Comparison of ENCODE assay signal across 23 cellular contexts in genomic region chr12:67810166-67810565, GRCh38.
"Had no signal": no experiment of that assay in that cellular context is flagged by ENCODE, and none has a peak within 500 bp of the region (broad histone marks: within the 10 kb centered on the region; RNA-seq: fewer than 3 reads in every experiment).

No MANE protein-coding gene starts in this region.

- DNase-seq: dermis blood vessel endothelial cell; dorsolateral prefrontal cortex; effector CD4-positive, alpha-beta T cell; effector memory CD4-positive, alpha-beta T cell; foreskin keratinocyte; heart left ventricle; hypothalamus; immature natural killer cell; islet precursor cell; kidney; kidney glomerular epithelial cell; left lung; left ventricle myocardium superior; lower lobe of right lung; mesenchymal stem cell; mucosa of descending colon had no signal

- ATAC-seq: foreskin keratinocyte, gastroesophageal sphincter, heart left ventricle, left lung, left ventricle myocardium superior, lower lobe of right lung, mucosa of descending colon had no signal

- H3K4me1 ChIP-seq: left lung, lower lobe of right lung had no signal

- H3K27ac ChIP-seq: coronary artery, dorsolateral prefrontal cortex, esophagus muscularis mucosa, foreskin keratinocyte, gastroesophageal sphincter, heart left ventricle, hepatocyte, left lung, lower lobe of right lung had no signal

- FAIRE-seq: colon, endothelial cell of umbilical vein, frontal cortex, kidney had no signal

- H3K4me3 ChIP-seq: coronary artery, dorsolateral prefrontal cortex, esophagus muscularis mucosa, gastroesophageal sphincter, heart left ventricle, hepatocyte, left lung, lower lobe of right lung, mucosa of descending colon had no signal

- H3K36me3 ChIP-seq: esophagus muscularis mucosa, gastroesophageal sphincter, heart left ventricle, left lung, lower lobe of right lung had no signal

- H3K27me3 ChIP-seq: dorsolateral prefrontal cortex, esophagus muscularis mucosa, foreskin keratinocyte, gastroesophageal sphincter, heart left ventricle, hepatocyte, left lung had no signal

- H3K79me2 ChIP-seq: hepatocyte had no signal

- H3K4me2 ChIP-seq: hepatocyte had no signal

- H3K9me3 ChIP-seq: esophagus muscularis mucosa, gastroesophageal sphincter, lower lobe of right lung, mucosa of descending colon had no signal

- H2AFZ ChIP-seq: hepatocyte had no signal
